In the genomic region with DNA sequence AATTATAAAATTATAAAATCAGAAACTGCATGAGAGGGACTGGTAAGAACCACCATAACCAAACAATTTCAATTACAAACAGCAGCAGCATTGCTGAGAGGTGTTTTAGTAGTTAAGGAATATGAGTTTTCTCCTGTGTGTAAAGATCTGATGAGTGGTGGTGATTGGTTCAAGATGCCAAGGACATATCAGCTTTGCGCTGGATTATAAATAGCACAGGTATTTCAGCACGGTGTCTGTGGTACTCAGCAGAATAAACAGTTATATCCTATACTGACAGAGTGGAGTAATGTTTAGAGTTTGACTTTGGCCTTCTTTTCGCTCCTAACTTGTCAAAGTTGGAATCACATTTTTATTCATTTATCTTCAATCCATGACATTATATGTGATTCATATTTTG, we compare ENCODE assay signal across 19 cellular contexts.
"Had no signal": no experiment of that assay in that cellular context is flagged by ENCODE, and none has a peak within 500 bp of the region (broad histone marks: within the 10 kb centered on the region; RNA-seq: fewer than 3 reads in every experiment).

No MANE protein-coding gene starts in this region.

- H3K9me3 ChIP-seq: SJCRH30 had no signal

- H3K27me3 Mint-ChIP-seq: IgD-negative memory B cell had no signal

- H3K4me1 ChIP-seq: SJCRH30 had no signal

- H3K4me2 ChIP-seq: KMS-11 had no signal

- DNase-seq: Kasumi-1, MM.1S, NCI-H1092 treated with DMSO at 0.1 percent for 48 hours, NCI-H1436, NCI-H187, NCI-H2029, NCI-H2081 treated with DMSO at 0.1 percent for 48 hours, NCI-H2227 treated with DMSO at 0.1 percent for 48 hours, NCI-H524, NCI-H526 treated with DMSO at 0.1 percent for 48 hours, NCI-H748 treated with DMSO at 0.1 percent for 48 hours, RPMI8226, SHP77 treated with DMSO at 0.1 percent for 48 hours, SJCRH30 had no signal

- H3K9ac ChIP-seq: KMS-11 had no signal

- ATAC-seq: K562, SK-N-SH treated with all-trans-retinoic acid at 6 μM for 48 hours had no signal

- FAIRE-seq: K562, RCC 7860 had no signal

- H3K4me1 Mint-ChIP-seq: IgD-negative memory B cell had no signal

- H3K4me3 ChIP-seq: K562, SJCRH30 had no signal

- H3K27ac ChIP-seq: KMS-11, SJCRH30 had no signal

- H3K36me3 Mint-ChIP-seq: IgD-negative memory B cell had no signal

- H3K36me3 ChIP-seq: SJCRH30 had no signal
